ENCODE assay signal across 11 cellular contexts in the genomic region with DNA sequence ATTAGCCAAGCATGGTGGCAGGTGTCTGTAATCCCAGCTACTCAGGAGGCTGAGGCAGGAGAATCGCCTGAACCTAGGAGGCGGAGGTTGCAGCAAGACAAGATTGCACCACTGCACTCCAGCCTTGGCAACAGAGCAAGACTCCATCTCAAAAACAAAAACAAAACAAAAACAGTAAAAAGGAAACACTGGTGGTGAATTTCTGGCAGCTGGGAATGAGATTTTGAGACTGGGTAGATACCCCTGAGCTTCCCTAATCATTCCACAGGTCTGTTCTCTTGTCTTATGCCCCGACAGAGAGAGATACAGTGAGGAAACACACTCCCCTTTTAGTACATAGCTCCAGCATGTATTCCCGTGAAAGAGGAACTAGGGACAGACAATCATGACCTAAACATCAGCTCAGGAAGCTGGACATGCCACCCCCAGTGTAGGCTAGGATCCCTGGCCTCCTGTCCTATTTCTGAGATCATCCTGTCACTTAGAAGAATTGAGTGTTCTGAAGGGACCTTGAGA. TPM values are rescaled to one million over a fixed set of nuclear protein-coding genes. Genes with fewer than 3 reads are reported as not detected.
A peak's percentile ranks its signal among the peaks of the same experiment; 100 is the strongest.
DNase-seq lines count a peak whose midpoint lies in the region; ATAC-seq and TF ChIP-seq lines count a peak whose summit lies in the region.
"Had no signal": no experiment of that assay in that cellular context is flagged by ENCODE, and none has a peak within 500 bp of the region (broad histone marks: within the 10 kb centered on the region; RNA-seq: fewer than 3 reads in every experiment).

No MANE protein-coding gene starts in this region.

- no peak overlapping the region for H3K4me3 Mint-ChIP-seq in MCF 10A (ENCODE audit: unreplicated experiment)
- H3K4me3 Mint-ChIP-seq: activated naive CD8-positive, alpha-beta T cell treated with anti-CD3 and anti-CD28 coated beads, Interleukin-2, amount 50 U/mL, for 24 hours; nephron had no signal

- no peak for ATAC-seq in GM21526 (IDR thresholded peaks at IDR 0.05; ENCODE audit: low FRiP score, unreplicated experiment)
- ATAC-seq in GM18511 (IDR thresholded peaks at IDR 0.05; ENCODE audit: unreplicated experiment) = no peak
- ATAC-seq: activated naive CD8-positive, alpha-beta T cell treated with anti-CD3 and anti-CD28 coated beads, Interleukin-2, amount 50 U/mL, for 24 hours had no signal

- CTCF ChIA-PET in MCF 10A (lab: Yijun Ruan, JAX) = interaction anchor here (0.5 to 1.9 kb wide), 5 partner anchors 12 to 638 kb away, joined by 3 to 8 read pairs (median 3); no protein-coding TSS in a partner anchor

- no peaks in the 10 kb centered on the region for H3K36me3 Mint-ChIP-seq in MCF 10A (ENCODE audit: insufficient read depth, unreplicated experiment)

- no peak for TF ChIP-seq POLR2A in breast epithelium (IDR thresholded peaks at IDR 0.05)
- no peak for TF ChIP-seq POLR2A in vagina (IDR thresholded peaks at IDR 0.05)

- intact Hi-C loops in breast epithelium (cut with DNase I; ENCODE audit: low total_unique reads) (no loop called here), MCF 10A (cut with micrococcal nuclease) (no loop called here), vagina (cut with DNase I) (no loop called here)

- BruUV-seq in MCF 10A (replicated peaks; lab: Mats Ljungman, UMichigan) = no TSS peak

- H3K27ac ChIP-seq in breast epithelium (peak overlapping the region; percentile 11 to 35), caudate nucleus (ENCODE audit: low read depth, low read length) (peak overlapping the region; percentile 21), vagina (peak overlapping the region; percentile 33)
- H3K27ac ChIP-seq: skin epidermis had no signal

- no peaks in the 10 kb centered on the region for H3K4me1 Mint-ChIP-seq in MCF 10A (ENCODE audit: insufficient read depth, unreplicated experiment)

- H3K27me3 Mint-ChIP-seq in MCF 10A (ENCODE audit: insufficient read depth, unreplicated experiment) = no peaks in the 10 kb centered on the region
- H3K27me3 Mint-ChIP-seq: activated naive CD8-positive, alpha-beta T cell treated with anti-CD3 and anti-CD28 coated beads, Interleukin-2, amount 50 U/mL, for 24 hours had no signal

- H3K27me3 ChIP-seq in breast epithelium (no peaks in the 10 kb centered on the region), vagina (no peaks in the 10 kb centered on the region)

- no peaks in the 10 kb centered on the region for H3K9me3 ChIP-seq in breast epithelium
- H3K9me3 ChIP-seq in vagina = no peaks in the 10 kb centered on the region

- H3K27ac Mint-ChIP-seq in MCF 10A (ENCODE audit: low read depth, unreplicated experiment) = no peak overlapping the region
- H3K27ac Mint-ChIP-seq: nephron had no signal

- no peak for TF ChIP-seq CTCF in breast epithelium (IDR thresholded peaks at IDR 0.05)
- TF ChIP-seq CTCF in MCF 10A (IDR thresholded peaks at IDR 0.05; ENCODE audit: unreplicated experiment) = no peak
- no peak for TF ChIP-seq CTCF in vagina (IDR thresholded peaks at IDR 0.05)

- POLR2A ChIA-PET in MCF 10A (lab: Yijun Ruan, JAX) = no interaction called here

- no peaks in the 10 kb centered on the region for H3K9me3 Mint-ChIP-seq in MCF 10A (ENCODE audit: unreplicated experiment)
- H3K9me3 Mint-ChIP-seq: activated naive CD8-positive, alpha-beta T cell treated with anti-CD3 and anti-CD28 coated beads, Interleukin-2, amount 50 U/mL, for 24 hours; nephron had no signal

- H3K36me3 ChIP-seq in breast epithelium (no peaks in the 10 kb centered on the region), vagina (no peaks in the 10 kb centered on the region)

- H3K4me3 ChIP-seq in breast epithelium (peak overlapping the region in 1 of 3 donors; percentile 38), vagina (no peak overlapping the region)
- H3K4me3 ChIP-seq: skin epidermis had no signal

- DNase-seq in breast epithelium (ENCODE audit: low spot score in 2 of 2) (no peak), MCF 10A (ENCODE audit: unreplicated experiment) (no peak), caudate nucleus (lab: John Stamatoyannopoulos, UW) (no peak), medulla oblongata (ENCODE audit: extremely low spot score) (peak; percentile 54), vagina (ENCODE audit: extremely low spot score in 2 of 2) (no peak), inferior parietal cortex (ENCODE audit: extremely low spot score) (no peak)
- DNase-seq: activated naive CD8-positive, alpha-beta T cell treated with anti-CD3 and anti-CD28 coated beads, Interleukin-2, amount 50 U/mL, for 24 hours had no signal

- no peaks in the 10 kb centered on the region for H3K4me1 ChIP-seq in breast epithelium
- H3K4me1 ChIP-seq in vagina = peaks cover 88% of the 10 kb centered on the region

RNA-seq across cellular contexts. Expression of a gene that starts 9.6 kb away (rescaled TPM):
- total RNA-seq in breast epithelium = 100 to 1,000 TPM in 2 of 3 donors, 10 to 100 TPM in 1; 81.2 to 481 (median 104) TPM
- total RNA-seq in MCF 10A (2022) = 1.3 and 1.6 TPM in 2 replicates
- 71.2 TPM for total RNA-seq in vagina

Comparison
In these comparisons a context has a peak if more than half of its experiments do, and no peak if none do; other contexts are left out.
1. RNA of a gene that starts 9.6 kb away (total RNA-seq): 81.2 to 481 TPM in breast epithelium and 71.2 TPM in vagina (single experiment); 1.3 to 1.6 TPM in MCF 10A; every median in the first group is over 10 times any median in the second.
2. Peak in every context shown above with its lines, with median percentiles within 50 percentile points of each other: H3K27ac ChIP-seq.